8 cellular contexts compared by ENCODE assay signal in genomic region chr6:53725791-53726575, GRCh38.
DNase-seq lines count a peak whose midpoint lies in the region; ATAC-seq and TF ChIP-seq lines count a peak whose summit lies in the region.

No MANE protein-coding gene starts in this region.

- H3K4me3 Mint-ChIP-seq in activated CD8-positive, alpha-beta memory T cell treated with anti-CD3 and anti-CD28 coated beads, Interleukin-2, amount 10 ng/mL, durations not matched to agents 7 days and 5 days, result no peak overlapping the region
- H3K4me3 Mint-ChIP-seq in endothelial cell (ENCODE audit: unreplicated experiment), result no peak overlapping the region

- H3K36me3 Mint-ChIP-seq in activated CD8-positive, alpha-beta memory T cell treated with anti-CD3 and anti-CD28 coated beads, Interleukin-2, amount 10 ng/mL, durations not matched to agents 7 days and 5 days, result no peaks in the 10 kb centered on the region
- no peaks in the 10 kb centered on the region for H3K36me3 Mint-ChIP-seq in endothelial cell (ENCODE audit: low read depth, unreplicated experiment)

- no peaks in the 10 kb centered on the region for H3K9me3 Mint-ChIP-seq in activated CD8-positive, alpha-beta memory T cell treated with anti-CD3 and anti-CD28 coated beads, Interleukin-2, amount 10 ng/mL, durations not matched to agents 7 days and 5 days (ENCODE audit: low read depth)
- no peaks in the 10 kb centered on the region for H3K9me3 Mint-ChIP-seq in endothelial cell (ENCODE audit: unreplicated experiment)

- peak overlapping the region; percentile 18; the same call in 1 of the 2 replicates for H3K4me3 ChIP-seq in HL-60 (replicated peaks; ENCODE audit: insufficient read depth, low read length)

- peaks cover 14% of the 10 kb centered on the region for H3K4me1 Mint-ChIP-seq in activated CD8-positive, alpha-beta memory T cell treated with anti-CD3 and anti-CD28 coated beads, Interleukin-2, amount 10 ng/mL, durations not matched to agents 7 days and 5 days
- peaks cover 25% of the 10 kb centered on the region for H3K4me1 Mint-ChIP-seq in endothelial cell (ENCODE audit: unreplicated experiment)

- H3K27ac Mint-ChIP-seq in activated CD8-positive, alpha-beta memory T cell treated with anti-CD3 and anti-CD28 coated beads, Interleukin-2, amount 10 ng/mL, durations not matched to agents 7 days and 5 days, result no peak overlapping the region
- no peak overlapping the region for H3K27ac Mint-ChIP-seq in endothelial cell (ENCODE audit: unreplicated experiment)

- H3K27me3 ChIP-seq in HL-60 (ENCODE audit: insufficient read depth, poor library complexity, severe bottlenecking), result no peaks in the 10 kb centered on the region

- CTCF ChIA-PET in activated CD8-positive, alpha-beta memory T cell treated with anti-CD3 and anti-CD28 coated beads, Interleukin-2, amount 10 ng/mL, durations not matched to agents 7 days and 5 days (lab: Charles Lee), result interaction anchor here (0.6 to 14.3 kb wide), 43 partner anchors 9 to 567 kb away, joined by 3 to 168 read pairs (median 4); partner anchors contain the start of genes GCLC and LRRC1

- H3K27ac ChIP-seq in HL-60 (replicated peaks), result no peak overlapping the region

- DNase-seq in COR-L47 (lab: John Stamatoyannopoulos, UW) (peak; percentile 62), HL-60 (ENCODE audit: low read depth in 1 of 2, low spot score in 1 of 2) (peak; percentile 28 to 73), NOMO-1 treated with dmso at 0.1 percent for 144 hours (lab: John Stamatoyannopoulos, UW; ENCODE audit: unreplicated experiment) (peak; percentile 56), endothelial cell (ENCODE audit: low spot score) (peak; percentile 88), myocyte (ENCODE audit: low read depth) (peak; percentile 81)
- DNase-seq in activated CD8-positive, alpha-beta memory T cell treated with anti-CD3 and anti-CD28 coated beads, Interleukin-2, amount 10 ng/mL, durations not matched to agents 7 days and 5 days, result peak; percentile 80
- DNase-seq in stimulated activated CD8-positive, alpha-beta memory T cell treated with anti-CD3 and anti-CD28 coated beads, Interleukin-7, amount 100 ng/mL, for 4 hours (ENCODE audit: low read depth in 2 of 2), result peak; percentile 42 to 60

- TF ChIP-seq CTCF in HL-60 (IDR thresholded peaks at IDR 0.05; ENCODE audit: insufficient read depth, low read length) (peak; percentile 87), endothelial cell (IDR thresholded peaks at IDR 0.05; ENCODE audit: unreplicated experiment) (peak; percentile 84)

- peak; percentile 44 for ATAC-seq in GM19468 (IDR thresholded peaks at IDR 0.05; ENCODE audit: extremely low read depth, unreplicated experiment)
- ATAC-seq in activated CD8-positive, alpha-beta memory T cell treated with anti-CD3 and anti-CD28 coated beads, Interleukin-2, amount 10 ng/mL, durations not matched to agents 7 days and 5 days, result peak; percentile 87

- H3K27me3 Mint-ChIP-seq in activated CD8-positive, alpha-beta memory T cell treated with anti-CD3 and anti-CD28 coated beads, Interleukin-2, amount 10 ng/mL, durations not matched to agents 7 days and 5 days, result peaks cover 26% of the 10 kb centered on the region
- peaks cover 3% of the 10 kb centered on the region for H3K27me3 Mint-ChIP-seq in endothelial cell (ENCODE audit: unreplicated experiment)
